ENCODE assay signal across 25 cellular contexts in genomic region chr1:20447794-20448193, GRCh38.
"Had no signal": no experiment of that assay in that cellular context is flagged by ENCODE, and none has a peak within 500 bp of the region (broad histone marks: within the 10 kb centered on the region; RNA-seq: fewer than 3 reads in every experiment).

No MANE protein-coding gene starts in this region.

- H3K4me3 Mint-ChIP-seq: naive thymus-derived CD8-positive, alpha-beta T cell; nephron progenitor cell; stimulated activated naive B cell treated with anti-CD40 and anti-IgM and Interleukin-4, amounts not matched to agents 10 μg/mL and 1 μg/mL and 100 μg/mL, for 72 hours; stimulated activated naive CD8-positive, alpha-beta T cell treated with anti-CD3 and anti-CD28 coated beads, Interleukin-15, Interleukin-2, amounts not matched to agents 100 ng/mL and 50 ng/mL, for 24 hours had no signal

- H3K4me2 ChIP-seq: hepatocyte had no signal

- DNase-seq: effector memory CD4-positive, alpha-beta T cell; foreskin keratinocyte; heart left ventricle; kidney; left cardiac atrium; left lung; mammary epithelial cell; mesendoderm; naive thymus-derived CD8-positive, alpha-beta T cell; nephron progenitor cell; occipital lobe; ovary; psoas muscle; right cardiac atrium; spleen; stimulated activated naive B cell treated with anti-CD40 and anti-IgM and Interleukin-4, amounts not matched to agents 10 μg/mL and 1 μg/mL and 100 μg/mL, for 72 hours; thyroid gland; trophoblast cell had no signal

- ATAC-seq: foreskin keratinocyte; gastroesophageal sphincter; heart left ventricle; left cardiac atrium; left lung; naive thymus-derived CD8-positive, alpha-beta T cell; psoas muscle; right cardiac atrium; stimulated activated naive B cell treated with anti-CD40 and anti-IgM and Interleukin-4, amounts not matched to agents 10 μg/mL and 1 μg/mL and 100 μg/mL, for 72 hours had no signal

- H3K27me3 ChIP-seq: ovary, thyroid gland, vagina had no signal

- H3K27ac Mint-ChIP-seq: nephron progenitor cell; stimulated activated naive B cell treated with anti-CD40 and anti-IgM and Interleukin-4, amounts not matched to agents 10 μg/mL and 1 μg/mL and 100 μg/mL, for 72 hours; stimulated activated naive CD8-positive, alpha-beta T cell treated with anti-CD3 and anti-CD28 coated beads, Interleukin-15, Interleukin-2, amounts not matched to agents 100 ng/mL and 50 ng/mL, for 24 hours had no signal

- H3K4me3 ChIP-seq: esophagus muscularis mucosa, gastroesophageal sphincter, heart left ventricle, hepatocyte, left lung, ovary, psoas muscle, skin epidermis, spleen, suprapubic skin, thyroid gland, vagina had no signal

- H3K36me3 Mint-ChIP-seq: naive thymus-derived CD8-positive, alpha-beta T cell; stimulated activated naive B cell treated with anti-CD40 and anti-IgM and Interleukin-4, amounts not matched to agents 10 μg/mL and 1 μg/mL and 100 μg/mL, for 72 hours had no signal

- H3K4me1 ChIP-seq: esophagus muscularis mucosa, foreskin keratinocyte, gastroesophageal sphincter, heart left ventricle, left lung, psoas muscle, spleen, suprapubic skin, thyroid gland, vagina had no signal

- H3K79me2 ChIP-seq: hepatocyte had no signal

- H3K4me1 Mint-ChIP-seq: naive thymus-derived CD8-positive, alpha-beta T cell; nephron progenitor cell had no signal

- H3K36me3 ChIP-seq: esophagus muscularis mucosa, gastroesophageal sphincter, heart left ventricle, left lung, ovary, spleen, suprapubic skin, thyroid gland, vagina had no signal

- H3K9me3 Mint-ChIP-seq: naive thymus-derived CD8-positive, alpha-beta T cell; nephron progenitor cell; stimulated activated naive B cell treated with anti-CD40 and anti-IgM and Interleukin-4, amounts not matched to agents 10 μg/mL and 1 μg/mL and 100 μg/mL, for 72 hours; stimulated activated naive CD8-positive, alpha-beta T cell treated with anti-CD3 and anti-CD28 coated beads, Interleukin-15, Interleukin-2, amounts not matched to agents 100 ng/mL and 50 ng/mL, for 24 hours had no signal

- H2AFZ ChIP-seq: hepatocyte had no signal

- H3K27ac ChIP-seq: esophagus muscularis mucosa, foreskin keratinocyte, gastroesophageal sphincter, heart left ventricle, hepatocyte, left lung, ovary, psoas muscle, skin epidermis, spleen, suprapubic skin, thyroid gland, vagina had no signal

- H3K9me3 ChIP-seq: esophagus muscularis mucosa, gastroesophageal sphincter, heart left ventricle, left lung, ovary, psoas muscle, spleen, suprapubic skin, thyroid gland, vagina had no signal
